ENCODE assay signal across 8 cellular contexts in genomic region chr2:70851704-70852103, GRCh38. TPM values are rescaled to one million over a fixed set of nuclear protein-coding genes. Genes with fewer than 3 reads are reported as not detected.
DNase-seq lines count a peak whose midpoint lies in the region; ATAC-seq and TF ChIP-seq lines count a peak whose summit lies in the region.

No MANE protein-coding gene starts in this region.

- no peaks in the 10 kb centered on the region for H3K36me3 ChIP-seq in upper lobe of right lung

- no peak overlapping the region for H3K27ac ChIP-seq in upper lobe of right lung

- peak overlapping the region; percentile 77 for H3K4me3 Mint-ChIP-seq in activated naive CD8-positive, alpha-beta T cell

- H3K4me1 ChIP-seq in upper lobe of right lung, result no peaks in the 10 kb centered on the region

- H3K9me3 Mint-ChIP-seq in activated naive CD8-positive, alpha-beta T cell (ENCODE audit: low read depth), result no peaks in the 10 kb centered on the region

- TF ChIP-seq CTCF in upper lobe of right lung (IDR thresholded peaks at IDR 0.05), result no peak

- no peaks in the 10 kb centered on the region for H3K27me3 Mint-ChIP-seq in activated naive CD8-positive, alpha-beta T cell

- no peaks in the 10 kb centered on the region for H3K27me3 ChIP-seq in upper lobe of right lung

- in situ Hi-C loops in KBM-7 (cut with MboI; ENCODE audit: low pct_unique_long_range_greater_than_20kb, low sequenced_read_pairs), result no loop called here

- H3K4me3 ChIP-seq in upper lobe of right lung, result no peak overlapping the region

- no peaks in the 10 kb centered on the region for H3K9me3 ChIP-seq in upper lobe of right lung

- H3K4me1 Mint-ChIP-seq in activated naive CD8-positive, alpha-beta T cell (ENCODE audit: low read depth), result peaks cover 28% of the 10 kb centered on the region

- peak; percentile 93 for ATAC-seq in upper lobe of right lung

- no peaks in the 10 kb centered on the region for H3K36me3 Mint-ChIP-seq in activated naive CD8-positive, alpha-beta T cell

- intact Hi-C loops in upper lobe of right lung (cut with DNase I), result no loop called here

- H3K27ac Mint-ChIP-seq in activated naive CD8-positive, alpha-beta T cell, result peak overlapping the region; percentile 97

- DNase-seq in stimulated activated CD4-positive, alpha-beta T cell treated with anti-CD3 and anti-CD28 coated beads, Interleukin-2, amount 100 ng/mL, for 4 hours (ENCODE audit: low read depth), result peak; percentile 37
- DNase-seq in stimulated activated CD4-positive, alpha-beta T cell treated with anti-CD3 and anti-CD28 coated beads, Interleukin-2, amount 100 ng/mL, for 24 hours, result no peak
- DNase-seq in KBM-7 (peak; percentile 73), upper lobe of right lung (no peak), hippocampal formation (lab: John Stamatoyannopoulos, UW) (no peak), SHP77 (lab: John Stamatoyannopoulos, UW) (no peak), LoVo (ENCODE audit: low spot score) (no peak)

RNA-seq across cellular contexts. Expression of gene CD207, which starts 16.1 kb away (rescaled TPM):
- total RNA-seq in upper lobe of right lung, result 3.6 TPM

RNA-seq across cellular contexts. Expression of gene CLEC4F, which starts 31.3 kb away (rescaled TPM):
- total RNA-seq in upper lobe of right lung, result 1.2 TPM

RNA-seq across cellular contexts. Expression of gene VAX2, which starts 48.7 kb away (rescaled TPM):
- total RNA-seq in upper lobe of right lung, result 0.93 TPM

Comparison
In these comparisons a context has a peak if more than half of its experiments do, and no peak if none do; other contexts are left out.
1. DNase-seq: peak in stimulated activated CD4-positive, alpha-beta T cell treated with anti-CD3 and anti-CD28 coated beads, Interleukin-2, amount 100 ng/mL, for 4 hours (single experiment) and KBM-7 (single experiment); none in stimulated activated CD4-positive, alpha-beta T cell treated with anti-CD3 and anti-CD28 coated beads, Interleukin-2, amount 100 ng/mL, for 24 hours (0 of 2), upper lobe of right lung (single experiment), hippocampal formation (0 of 2), SHP77 (0 of 2) and LoVo (single experiment).